In genomic region chr6:111724039-111724438, GRCh38 we compare ENCODE assay signal across 11 cellular contexts.
DNase-seq lines count a peak whose midpoint lies in the region; ATAC-seq and TF ChIP-seq lines count a peak whose summit lies in the region.
"Had no signal": no experiment of that assay in that cellular context is flagged by ENCODE, and none has a peak within 500 bp of the region (broad histone marks: within the 10 kb centered on the region; RNA-seq: fewer than 3 reads in every experiment).

No MANE protein-coding gene starts in this region.

- no peak for DNase-seq in activated naive CD4-positive, alpha-beta T cell (lab: John Stamatoyannopoulos, UW)
- DNase-seq in activated CD8-positive, alpha-beta T cell treated with anti-CD3 and anti-CD28 coated beads for 36 hours: no peak
- DNase-seq in HEK293T (ENCODE audit: extremely low spot score) (no peak), HPDE6-E6E7 (ENCODE audit: extremely low spot score) (no peak)
- DNase-seq: heart left ventricle, NCI-H1694, ovary had no signal

- peaks cover 10% of the 10 kb centered on the region for H3K4me1 ChIP-seq in thymus (ENCODE audit: control insufficient read depth, insufficient read depth, low read length)

- no peaks in the 10 kb centered on the region for H3K9me3 Mint-ChIP-seq in activated naive CD4-positive, alpha-beta T cell treated with anti-CD3 and anti-CD28 coated beads, Interleukin-2, amount 50 U/mL, for 24 hours
- no peaks in the 10 kb centered on the region for H3K9me3 Mint-ChIP-seq in activated CD8-positive, alpha-beta T cell treated with anti-CD3 and anti-CD28 coated beads for 36 hours

- ATAC-seq in HG02943 (IDR thresholded peaks at IDR 0.05; ENCODE audit: low read depth, unreplicated experiment) (peak; percentile 28), HG02970 (IDR thresholded peaks at IDR 0.05; ENCODE audit: low FRiP score, unreplicated experiment) (no peak)
- ATAC-seq in activated CD8-positive, alpha-beta T cell treated with anti-CD3 and anti-CD28 coated beads for 36 hours: peak; percentile 15
- ATAC-seq: heart left ventricle had no signal

- POLR2A ChIA-PET in activated CD8-positive, alpha-beta T cell treated with anti-CD3 and anti-CD28 coated beads for 36 hours (lab: Charles Lee): interaction anchor here (1.0 to 1.5 kb wide), 3 partner anchors 9 to 100 kb away, joined by 3 to 5 read pairs (median 3); no protein-coding TSS in a partner anchor
- POLR2A ChIA-PET in HEK293T (lab: Yijun Ruan, JAX): no interaction called here

- peak overlapping the region; percentile 36 for H3K27ac ChIP-seq in thymus (ENCODE audit: low read depth)
- H3K27ac ChIP-seq: ovary had no signal

- H3K36me3 ChIP-seq in thymus (ENCODE audit: control insufficient read depth, insufficient read depth): peaks cover 10% of the 10 kb centered on the region
- H3K36me3 ChIP-seq: ovary had no signal

- H3K4me3 Mint-ChIP-seq in activated naive CD4-positive, alpha-beta T cell treated with anti-CD3 and anti-CD28 coated beads, Interleukin-2, amount 50 U/mL, for 24 hours: peak overlapping the region; percentile 81
- peak overlapping the region; percentile 5 for H3K4me3 Mint-ChIP-seq in activated CD8-positive, alpha-beta T cell treated with anti-CD3 and anti-CD28 coated beads for 36 hours

- 95% methylated on average over 5 of the region's 5 CpGs for WGBS in thymus

- H3K4me3 ChIP-seq in thymus (ENCODE audit: low read length): no peak overlapping the region
- H3K4me3 ChIP-seq: heart left ventricle, ovary had no signal

- CTCF ChIA-PET in activated CD8-positive, alpha-beta T cell treated with anti-CD3 and anti-CD28 coated beads for 36 hours (lab: Charles Lee): interaction anchor here (1.0 to 5.0 kb wide), 5 partner anchors 12 to 274 kb away, joined by 3 to 30 read pairs (median 6); no protein-coding TSS in a partner anchor
- CTCF ChIA-PET in HEK293T (lab: Yijun Ruan, JAX): interaction anchor here (0.7 kb wide), 1 partner anchor 134 kb away, joined by 4 read pairs; no protein-coding TSS in a partner anchor

- H3K9me3 ChIP-seq in thymus (ENCODE audit: control insufficient read depth): no peaks in the 10 kb centered on the region
- H3K9me3 ChIP-seq: heart left ventricle, ovary had no signal

- H3K27me3 Mint-ChIP-seq in activated naive CD4-positive, alpha-beta T cell treated with anti-CD3 and anti-CD28 coated beads, Interleukin-2, amount 50 U/mL, for 24 hours: no peaks in the 10 kb centered on the region
- no peaks in the 10 kb centered on the region for H3K27me3 Mint-ChIP-seq in activated CD8-positive, alpha-beta T cell treated with anti-CD3 and anti-CD28 coated beads for 36 hours

- H3K27ac Mint-ChIP-seq in activated naive CD4-positive, alpha-beta T cell treated with anti-CD3 and anti-CD28 coated beads, Interleukin-2, amount 50 U/mL, for 24 hours: peak overlapping the region; percentile 89
- peak overlapping the region; percentile 81 for H3K27ac Mint-ChIP-seq in activated CD8-positive, alpha-beta T cell treated with anti-CD3 and anti-CD28 coated beads for 36 hours

- H3K36me3 Mint-ChIP-seq in activated naive CD4-positive, alpha-beta T cell treated with anti-CD3 and anti-CD28 coated beads, Interleukin-2, amount 50 U/mL, for 24 hours: peaks cover 43% of the 10 kb centered on the region
- H3K36me3 Mint-ChIP-seq in activated CD8-positive, alpha-beta T cell treated with anti-CD3 and anti-CD28 coated beads for 36 hours (ENCODE audit: low read depth): peaks cover 75% of the 10 kb centered on the region

- H3K4me1 Mint-ChIP-seq in activated naive CD4-positive, alpha-beta T cell treated with anti-CD3 and anti-CD28 coated beads, Interleukin-2, amount 50 U/mL, for 24 hours: peaks cover 92% of the 10 kb centered on the region
- H3K4me1 Mint-ChIP-seq in activated CD8-positive, alpha-beta T cell treated with anti-CD3 and anti-CD28 coated beads for 36 hours (ENCODE audit: low read depth): peaks cover 93% of the 10 kb centered on the region

- no peaks in the 10 kb centered on the region for H3K27me3 ChIP-seq in thymus (ENCODE audit: control insufficient read depth, insufficient read depth)
- H3K27me3 ChIP-seq: heart left ventricle, ovary had no signal

- intact Hi-C loops in activated CD8-positive, alpha-beta T cell treated with anti-CD3 and anti-CD28 coated beads for 36 hours (cut with micrococcal nuclease): no loop called here

- no peak for TF ChIP-seq CTCF in activated CD8-positive, alpha-beta T cell treated with anti-CD3 and anti-CD28 coated beads for 36 hours (IDR thresholded peaks at IDR 0.05)

TF ChIP-seq in HEK293T, 16 proteins besides CTCF, POLR2A, EP300 and RAD21:
- TF ChIP-seq CTBP1 (IDR thresholded peaks at IDR 0.05; ENCODE audit: borderline replicate concordance): no peak
- no peak for TF ChIP-seq NFRKB (IDR thresholded peaks at IDR 0.05)
- no peak for TF ChIP-seq FOXA1 (IDR thresholded peaks at IDR 0.05)
- no peak for TF ChIP-seq PKNOX1 (IDR thresholded peaks at IDR 0.05)
- no peak for TF ChIP-seq ELF4 (IDR thresholded peaks at IDR 0.05)
- TF ChIP-seq FOXM1 (IDR thresholded peaks at IDR 0.05; ENCODE audit: borderline replicate concordance): no peak
- no peak for TF ChIP-seq TARDBP (IDR thresholded peaks at IDR 0.05)
- no peak for TF ChIP-seq LEF1 (IDR thresholded peaks at IDR 0.05; ENCODE audit: borderline replicate concordance)
- no peak for TF ChIP-seq ZNF384 (IDR thresholded peaks at IDR 0.05)
- no peak for TF ChIP-seq ARNT (IDR thresholded peaks at IDR 0.05)
- TF ChIP-seq BHLHE40 (IDR thresholded peaks at IDR 0.05; ENCODE audit: borderline replicate concordance): no peak
- TF ChIP-seq L3MBTL2 (conservative IDR thresholded peaks at IDR 0.05): no peak
- no peak for TF ChIP-seq HDGF (IDR thresholded peaks at IDR 0.05; ENCODE audit: borderline replicate concordance)
- no peak for TF ChIP-seq SP1 (IDR thresholded peaks at IDR 0.05)
- no peak for TF ChIP-seq SUZ12 (IDR thresholded peaks at IDR 0.05)
- no peak for TF ChIP-seq FOXK2 (IDR thresholded peaks at IDR 0.05)
